Comparison of ENCODE assay signal across 26 cellular contexts in the genomic region with DNA sequence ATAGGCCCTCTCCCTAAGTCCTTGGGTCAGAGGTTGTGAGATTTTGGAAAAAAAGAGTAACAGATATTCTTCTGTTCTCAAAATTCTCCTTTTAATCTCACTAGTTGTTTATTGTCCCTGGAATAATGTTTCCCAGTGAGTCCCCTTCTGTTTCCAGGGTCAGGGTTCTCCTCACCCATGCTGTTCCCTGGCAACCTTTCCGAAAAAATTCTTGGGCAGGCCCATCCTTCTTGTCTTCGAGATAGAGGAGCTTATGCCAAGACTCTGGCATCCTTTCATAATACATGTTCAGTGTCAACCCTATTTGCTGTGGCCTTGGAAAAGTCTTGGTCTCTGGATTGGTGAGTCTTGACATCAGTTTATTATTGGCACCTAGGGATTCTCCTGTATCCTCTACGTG.
"Had no signal": no experiment of that assay in that cellular context is flagged by ENCODE, and none has a peak within 500 bp of the region (broad histone marks: within the 10 kb centered on the region; RNA-seq: fewer than 3 reads in every experiment).

No MANE protein-coding gene starts in this region.

- H3K27ac Mint-ChIP-seq: activated CD8-positive, alpha-beta T cell treated with anti-CD3 and anti-CD28 coated beads, Interleukin-2, amount 10 ng/mL, durations not matched to agents 7 days and 5 days; activated naive CD8-positive, alpha-beta T cell treated with anti-CD3 and anti-CD28 coated beads, Interleukin-2, amount 50 U/mL, for 24 hours; activated T-helper 1 cell treated with anti-CD3 and anti-CD28 coated beads, Interleukin-12 subunit alpha, Interleukin-12 subunit beta, Interleukin-2, Interleukin-4 antibody, amounts not matched to agents 30 ng/mL and 10 ng/mL and 1 ng/mL, durations not matched to agents 14 hours and 24 hours and 36 hours; nephron; stimulated activated naive B cell treated with anti-CD40 and anti-IgM and Interleukin-4, amounts not matched to agents 10 μg/mL and 1 μg/mL and 100 μg/mL, for 72 hours; T-cell; T-helper 2 cell treated with Interferon-gamma antibody and Interleukin-4, amounts not matched to agents 5 μg/mL and 100 μg/mL, for 36 hours had no signal

- DNase-seq: activated CD4-positive, alpha-beta T cell treated with anti-CD3 and anti-CD28 coated beads, Interleukin-2, amount 50 U/mL, for 1 hour; activated CD4-positive, CD25-positive, alpha-beta regulatory T cell treated with anti-CD3 and anti-CD28 coated beads, Interleukin-2, amount 50 U/mL, for 72 hours; activated CD8-positive, alpha-beta T cell treated with anti-CD3 and anti-CD28 coated beads, Interleukin-2, amount 10 ng/mL, durations not matched to agents 7 days and 5 days; activated gamma-delta T cell; activated naive CD4-positive, alpha-beta T cell treated with anti-CD3 and anti-CD28 coated beads, Interleukin-2, amount 50 U/mL, for 16 hours; activated naive CD8-positive, alpha-beta T cell treated with anti-CD3 and anti-CD28 coated beads, Interleukin-2, amount 50 U/mL, for 24 hours; body of pancreas; effector memory CD4-positive, alpha-beta T cell; gastrocnemius medialis; heart left ventricle; islet precursor cell; left lung; sigmoid colon; stimulated activated CD4-positive, alpha-beta T cell treated with anti-CD3 and anti-CD28 coated beads, Interleukin-2, amount 100 ng/mL, for 48 hours; stimulated activated CD8-positive, alpha-beta memory T cell treated with anti-CD3 and anti-CD28 coated beads, Interleukin-4, amount 100 ng/mL, for 48 hours; stimulated activated naive B cell treated with anti-CD40 and anti-IgM and Interleukin-4, amounts not matched to agents 10 μg/mL and 1 μg/mL and 100 μg/mL, for 72 hours; T-cell; upper lobe of left lung; WERI-Rb-1 had no signal

- H3K79me2 ChIP-seq: parathyroid adenoma had no signal

- H3K4me1 ChIP-seq: body of pancreas, left lung, parathyroid adenoma, upper lobe of left lung had no signal

- H3K27ac ChIP-seq: body of pancreas, gastrocnemius medialis, heart left ventricle, left lung, parathyroid adenoma, sigmoid colon, thoracic aorta, upper lobe of left lung, WERI-Rb-1 had no signal

- H3K36me3 Mint-ChIP-seq: stimulated activated naive B cell treated with anti-CD40 and anti-IgM and Interleukin-4, amounts not matched to agents 10 μg/mL and 1 μg/mL and 100 μg/mL, for 72 hours; T-cell had no signal

- H3K9me3 Mint-ChIP-seq: activated naive CD8-positive, alpha-beta T cell treated with anti-CD3 and anti-CD28 coated beads, Interleukin-2, amount 50 U/mL, for 24 hours; activated T-helper 1 cell treated with anti-CD3 and anti-CD28 coated beads, Interleukin-12 subunit alpha, Interleukin-12 subunit beta, Interleukin-2, Interleukin-4 antibody, amounts not matched to agents 30 ng/mL and 10 ng/mL and 1 ng/mL, durations not matched to agents 14 hours and 24 hours and 36 hours; nephron; T-cell; T-helper 2 cell treated with Interferon-gamma antibody and Interleukin-4, amounts not matched to agents 5 μg/mL and 100 μg/mL, for 36 hours had no signal

- H3K27me3 ChIP-seq: body of pancreas, gastrocnemius medialis, heart left ventricle, left lung, sigmoid colon, upper lobe of left lung had no signal

- H3K4me1 Mint-ChIP-seq: activated naive CD8-positive, alpha-beta T cell treated with anti-CD3 and anti-CD28 coated beads, Interleukin-2, amount 50 U/mL, for 24 hours; stimulated activated naive B cell treated with anti-CD40 and anti-IgM and Interleukin-4, amounts not matched to agents 10 μg/mL and 1 μg/mL and 100 μg/mL, for 72 hours; T-cell had no signal

- H3K36me3 ChIP-seq: gastrocnemius medialis, heart left ventricle, left lung, sigmoid colon, thoracic aorta, upper lobe of left lung, WERI-Rb-1 had no signal

- H3K27me3 Mint-ChIP-seq: activated naive CD8-positive, alpha-beta T cell treated with anti-CD3 and anti-CD28 coated beads, Interleukin-2, amount 50 U/mL, for 24 hours; stimulated activated naive B cell treated with anti-CD40 and anti-IgM and Interleukin-4, amounts not matched to agents 10 μg/mL and 1 μg/mL and 100 μg/mL, for 72 hours had no signal

- H3K4me3 ChIP-seq: body of pancreas, gastrocnemius medialis, heart left ventricle, left lung, lung, sigmoid colon, thoracic aorta, upper lobe of left lung had no signal

- H3K9me3 ChIP-seq: body of pancreas, gastrocnemius medialis, heart left ventricle, left lung, sigmoid colon, thoracic aorta, upper lobe of left lung had no signal

- H3K4me3 Mint-ChIP-seq: activated CD8-positive, alpha-beta T cell treated with anti-CD3 and anti-CD28 coated beads, Interleukin-2, amount 10 ng/mL, durations not matched to agents 7 days and 5 days; activated naive CD8-positive, alpha-beta T cell treated with anti-CD3 and anti-CD28 coated beads, Interleukin-2, amount 50 U/mL, for 24 hours; activated T-helper 1 cell treated with anti-CD3 and anti-CD28 coated beads, Interleukin-12 subunit alpha, Interleukin-12 subunit beta, Interleukin-2, Interleukin-4 antibody, amounts not matched to agents 30 ng/mL and 10 ng/mL and 1 ng/mL, durations not matched to agents 14 hours and 24 hours and 36 hours; nephron; stimulated activated naive B cell treated with anti-CD40 and anti-IgM and Interleukin-4, amounts not matched to agents 10 μg/mL and 1 μg/mL and 100 μg/mL, for 72 hours; T-cell; T-helper 2 cell treated with Interferon-gamma antibody and Interleukin-4, amounts not matched to agents 5 μg/mL and 100 μg/mL, for 36 hours had no signal

- ATAC-seq: activated CD8-positive, alpha-beta T cell treated with anti-CD3 and anti-CD28 coated beads, Interleukin-2, amount 10 ng/mL, durations not matched to agents 7 days and 5 days; activated naive CD8-positive, alpha-beta T cell treated with anti-CD3 and anti-CD28 coated beads, Interleukin-2, amount 50 U/mL, for 24 hours; body of pancreas; esophagus mucosa; gastrocnemius medialis; heart left ventricle; left lung; stimulated activated naive B cell treated with anti-CD40 and anti-IgM and Interleukin-4, amounts not matched to agents 10 μg/mL and 1 μg/mL and 100 μg/mL, for 72 hours; T-cell had no signal

- H3K9ac ChIP-seq: parathyroid adenoma had no signal
